In genomic region chr9:1100945-1101344, GRCh38 we compare ENCODE assay signal across 8 cellular contexts. TPM values are rescaled to one million over a fixed set of nuclear protein-coding genes. Genes with fewer than 3 reads are reported as not detected.
DNase-seq lines count a peak whose midpoint lies in the region; ATAC-seq and TF ChIP-seq lines count a peak whose summit lies in the region.

No MANE protein-coding gene starts in this region.

- no peaks in the 10 kb centered on the region for H3K27me3 ChIP-seq in colonic mucosa

- no peak overlapping the region for H3K9ac ChIP-seq in colonic mucosa (ENCODE audit: low read depth in 2 of 2, low read length in 2 of 2)

- no peak overlapping the region for H3K4me3 ChIP-seq in LNCaP clone FGC (ENCODE audit: low read depth, low read length)
- H3K4me3 ChIP-seq in colonic mucosa, result no peak overlapping the region

- intact Hi-C loops in colonic mucosa (cut with DNase I), result loop anchor here (5.0 kb wide), 1 partner anchor 326 kb away; no protein-coding TSS in a partner anchor

- ATAC-seq in HG03196 (IDR thresholded peaks at IDR 0.05; ENCODE audit: unreplicated experiment) (no peak), HG03571 (IDR thresholded peaks at IDR 0.05; ENCODE audit: unreplicated experiment) (no peak)

- no peak overlapping the region for H3K27ac ChIP-seq in colonic mucosa

- no peaks in the 10 kb centered on the region for H3K9me3 ChIP-seq in colonic mucosa

- H3K4me1 ChIP-seq in colonic mucosa, result no peaks in the 10 kb centered on the region

- H3K36me3 ChIP-seq in colonic mucosa, result no peaks in the 10 kb centered on the region

- peak; percentile 30 for DNase-seq in DMS114 treated with DMSO at 0.1 percent for 48 hours (lab: John Stamatoyannopoulos, UW; ENCODE audit: unreplicated experiment)
- DNase-seq in LNCaP clone FGC (ENCODE audit: low read depth), result peak; percentile 7
- peak; percentile 56 for DNase-seq in colonic mucosa
- peak; percentile 20 for DNase-seq in myocyte (ENCODE audit: low read depth)
- no peak for DNase-seq in germinal center (ENCODE audit: low spot score)
- DNase-seq in stimulated activated CD4-positive, alpha-beta T cell treated with anti-CD3 and anti-CD28 coated beads, Interleukin-2, amount 100 ng/mL, for 24 hours, result no peak

- peak; percentile 78 for TF ChIP-seq CTCF in LNCaP clone FGC (IDR thresholded peaks at IDR 0.05; ENCODE audit: control insufficient read depth, extremely low read depth, insufficient read depth)
- TF ChIP-seq CTCF in colonic mucosa (IDR thresholded peaks at IDR 0.05), result peak; percentile 47

RNA-seq across cellular contexts. Expression of gene DMRT2, which starts 50.8 kb away (rescaled TPM):
- total RNA-seq in colonic mucosa, result 10 to 100 TPM in 1 of 2 donors, 1 to 10 TPM in 1; 8.7 to 15.9 TPM
- total RNA-seq in myocyte, result not detected in 2 replicates
- polyA plus RNA-seq in myocyte (2012), result 0.05 TPM

Comparison
In these comparisons a context has a peak if more than half of its experiments do, and no peak if none do; other contexts are left out.
1. DNase-seq: peak in DMS114 treated with DMSO at 0.1 percent for 48 hours (single experiment), LNCaP clone FGC (single experiment), colonic mucosa (single experiment) and myocyte (single experiment); none in germinal center (single experiment) and stimulated activated CD4-positive, alpha-beta T cell treated with anti-CD3 and anti-CD28 coated beads, Interleukin-2, amount 100 ng/mL, for 24 hours (0 of 2).